Comparison of ENCODE assay signal across 24 cellular contexts in the genomic region with DNA sequence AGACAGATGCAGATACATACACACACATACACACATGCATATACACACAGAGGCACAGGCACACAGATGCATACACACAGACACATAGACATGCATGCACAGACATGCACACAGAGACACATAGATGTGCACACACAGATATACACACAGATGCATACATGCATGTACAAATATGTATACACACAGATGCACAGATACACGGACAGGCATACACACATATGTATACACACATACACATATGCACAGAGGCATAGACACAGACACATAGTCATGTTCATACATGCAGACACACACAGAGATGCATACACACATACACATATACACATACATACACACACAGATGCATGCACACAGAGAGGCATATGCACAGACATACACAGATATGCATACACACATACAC.
DNase-seq lines count a peak whose midpoint lies in the region; ATAC-seq, FAIRE-seq and TF ChIP-seq lines count a peak whose summit lies in the region.
"Had no signal": no experiment of that assay in that cellular context is flagged by ENCODE, and none has a peak within 500 bp of the region (broad histone marks: within the 10 kb centered on the region; RNA-seq: fewer than 3 reads in every experiment).

No MANE protein-coding gene starts in this region.

- H2BK15ac ChIP-seq in H1 (ENCODE audit: low read length), result no peak overlapping the region

- H3K23me2 ChIP-seq in H1 (ENCODE audit: low read depth, low read length), result no peaks in the 10 kb centered on the region; the same call in 1 of the 2 replicates

- H3K56ac ChIP-seq in H1 (replicated peaks; ENCODE audit: insufficient read length, low read depth, low read length), result no peak overlapping the region

- TF ChIP-seq EP300 in H1 (IDR thresholded peaks at IDR 0.05; ENCODE audit: borderline replicate concordance in 1 of 2, low read depth in 2 of 2, low read length in 2 of 2) (no peak), esophagus muscularis mucosa (IDR thresholded peaks at IDR 0.05) (no peak)

- no peak overlapping the region for H3K27ac ChIP-seq in H1 (ENCODE audit: low read depth, low read length)
- H3K27ac ChIP-seq in trophoblast cell (ENCODE audit: low read depth, low read length), result no peak overlapping the region
- no peak overlapping the region for H3K27ac ChIP-seq in esophagus muscularis mucosa (replicated peaks in 1 of 4)
- H3K27ac ChIP-seq: BLaER1 had no signal

- H2BK12ac ChIP-seq in H1 (ENCODE audit: low read depth, low read length) (peak overlapping the region; percentile 35; the same call in 1 of the 2 replicates), trophoblast cell (ENCODE audit: low read length) (no peak overlapping the region)

- H2BK120ac ChIP-seq in H1 (replicated peaks; ENCODE audit: low read depth, low read length), result no peak overlapping the region
- H2BK120ac ChIP-seq in trophoblast cell (ENCODE audit: insufficient read depth, low read length, poor library complexity), result no peak overlapping the region

- H3K27me3 ChIP-seq in H1 (replicated peaks in 1 of 4; ENCODE audit: control insufficient read depth in 3 of 4, extremely low read depth in 1 of 4, insufficient read depth in 3 of 4, low read length in 3 of 4) (no peaks in the 10 kb centered on the region; a peak in 1 of 7 replicates), trophoblast cell (ENCODE audit: insufficient read depth, low read length) (no peaks in the 10 kb centered on the region), esophagus muscularis mucosa (no peaks in the 10 kb centered on the region)
- H3K27me3 ChIP-seq: BE2C, BLaER1 had no signal

- H4K8ac ChIP-seq in H1 (ENCODE audit: extremely low read depth, insufficient read depth, low read length) (no peak overlapping the region), trophoblast cell (ENCODE audit: low read depth, low read length) (no peak overlapping the region)

- DNase-seq in D721Med (ENCODE audit: insufficient read length, low spot score) (no peak), H1 (ENCODE audit: low read depth in 1 of 2, low spot score in 2 of 2) (no peak), trophoblast cell (no peak), NCI-H510A (lab: John Stamatoyannopoulos, UW) (no peak), NCI-H748 (lab: John Stamatoyannopoulos, UW; ENCODE audit: unreplicated experiment) (no peak), NCI-H1694 (lab: John Stamatoyannopoulos, UW) (no peak), esophagus muscularis mucosa (ENCODE audit: extremely low spot score) (no peak)
- DNase-seq in natural killer cell treated with Interleukin-12 subunit alpha and Interleukin-12 subunit beta and Interleukin-15 and Interleukin-18, amount 100 ng/mL, for 72 hours (ENCODE audit: low spot score), result no peak
- DNase-seq: 8988T; ACHN; BE2C; C1 segment of cervical spinal cord; CD4-positive, alpha-beta memory T cell; CD4-positive, CD25-positive, alpha-beta regulatory T cell; CD8-positive, alpha-beta memory T cell; COR-L47; DMS79 treated with DMSO at 0.1 percent for 48 hours; GF-D8 had no signal

- H3K4me3 Mint-ChIP-seq in natural killer cell treated with Interleukin-12 subunit alpha and Interleukin-12 subunit beta and Interleukin-15 and Interleukin-18, amount 100 ng/mL, for 72 hours, result no peak overlapping the region
- H3K4me3 Mint-ChIP-seq: CD14-positive monocyte; CD4-positive, alpha-beta memory T cell; CD4-positive, CD25-positive, alpha-beta regulatory T cell; CD8-positive, alpha-beta memory T cell had no signal

- H3K36me3 ChIP-seq in H1 (ENCODE audit: control insufficient read depth in 2 of 4, insufficient read depth in 4 of 4, low read length in 3 of 4), result no peaks in the 10 kb centered on the region
- no peaks in the 10 kb centered on the region for H3K36me3 ChIP-seq in trophoblast cell (ENCODE audit: control insufficient read depth in 1 of 2, insufficient read depth in 2 of 2, low read length in 2 of 2)
- no peaks in the 10 kb centered on the region for H3K36me3 ChIP-seq in esophagus muscularis mucosa
- H3K36me3 ChIP-seq: BE2C, BLaER1 had no signal

- intact Hi-C loops in esophagus muscularis mucosa (cut with DNase I), result no loop called here

- H3K9me3 ChIP-seq in H1 (ENCODE audit: insufficient read depth in 2 of 2, low read depth in 1 of 2, low read length in 1 of 2), result no peaks in the 10 kb centered on the region
- H3K9me3 ChIP-seq in trophoblast cell (ENCODE audit: insufficient read depth, low read depth, low read length), result no peaks in the 10 kb centered on the region
- no peaks in the 10 kb centered on the region for H3K9me3 ChIP-seq in esophagus muscularis mucosa
- H3K9me3 ChIP-seq: BE2C, BLaER1 had no signal

- no peak overlapping the region for H3K9ac ChIP-seq in H1 (replicated peaks in 1 of 4; ENCODE audit: extremely low read depth in 1 of 4, low read depth in 3 of 4, low read length in 3 of 4)
- no peak overlapping the region for H3K9ac ChIP-seq in trophoblast cell (ENCODE audit: low read length)
- H3K9ac ChIP-seq: BLaER1 had no signal

- ATAC-seq in natural killer cell treated with Interleukin-12 subunit alpha and Interleukin-12 subunit beta and Interleukin-15 and Interleukin-18, amount 100 ng/mL, for 72 hours, result peak; percentile 55

- no peak overlapping the region for H2AK5ac ChIP-seq in H1 (ENCODE audit: low read depth, low read length)
- no peak overlapping the region for H2AK5ac ChIP-seq in trophoblast cell (ENCODE audit: low read length)

- peaks cover 7% of the 10 kb centered on the region for H3K9me3 Mint-ChIP-seq in natural killer cell treated with Interleukin-12 subunit alpha and Interleukin-12 subunit beta and Interleukin-15 and Interleukin-18, amount 100 ng/mL, for 72 hours

- H3K4me1 ChIP-seq in H1 (replicated peaks in 1 of 4; ENCODE audit: control insufficient read depth in 3 of 4, insufficient read depth in 4 of 4, low read length in 3 of 4) (peaks cover 0 to 3% (median 0%) of the 10 kb centered on the region in 4 experiments; a peak in 2 of 7 replicates), trophoblast cell (ENCODE audit: control insufficient read depth in 1 of 2, insufficient read depth in 2 of 2, low read length in 2 of 2) (peaks cover under 1 to 2% of the 10 kb centered on the region in 2 experiments), esophagus muscularis mucosa (peaks cover 4 to 26% (median 10%) of the 10 kb centered on the region in 4 donors)
- H3K4me1 ChIP-seq: BE2C, BLaER1 had no signal

- no peak overlapping the region for H4K12ac ChIP-seq in trophoblast cell (ENCODE audit: low read depth, low read length)

- no peaks in the 10 kb centered on the region for H3K4me1 Mint-ChIP-seq in natural killer cell treated with Interleukin-12 subunit alpha and Interleukin-12 subunit beta and Interleukin-15 and Interleukin-18, amount 100 ng/mL, for 72 hours (ENCODE audit: low read depth in 2 of 2)
- H3K4me1 Mint-ChIP-seq: CD14-positive monocyte; CD4-positive, alpha-beta memory T cell; CD4-positive, CD25-positive, alpha-beta regulatory T cell; CD8-positive, alpha-beta memory T cell had no signal

- no peak for TF ChIP-seq RAD21 in H1 (IDR thresholded peaks at IDR 0.05 in 1 of 2, conservative IDR thresholded peaks at IDR 0.05 in 1 of 2; ENCODE audit: low read depth in 2 of 2, low read length in 2 of 2)

- no peaks in the 10 kb centered on the region; a peak in 1 of 4 replicates for H3K79me2 ChIP-seq in H1 (ENCODE audit: control insufficient read depth in 1 of 2, insufficient read depth in 2 of 2, low read length in 2 of 2)
- H3K79me2 ChIP-seq in trophoblast cell (ENCODE audit: control insufficient read depth, insufficient read depth, low read length, poor library complexity), result no peaks in the 10 kb centered on the region

- H3K27ac Mint-ChIP-seq in natural killer cell treated with Interleukin-12 subunit alpha and Interleukin-12 subunit beta and Interleukin-15 and Interleukin-18, amount 100 ng/mL, for 72 hours, result no peak overlapping the region
- H3K27ac Mint-ChIP-seq: CD14-positive monocyte; CD4-positive, alpha-beta memory T cell; CD4-positive, CD25-positive, alpha-beta regulatory T cell; CD8-positive, alpha-beta memory T cell had no signal

- H4K91ac ChIP-seq in H1 (replicated peaks; ENCODE audit: insufficient read length, low read length) (no peak overlapping the region), trophoblast cell (ENCODE audit: low read depth, low read length) (no peak overlapping the region)

- peaks cover 5% of the 10 kb centered on the region for H3K36me3 Mint-ChIP-seq in natural killer cell treated with Interleukin-12 subunit alpha and Interleukin-12 subunit beta and Interleukin-15 and Interleukin-18, amount 100 ng/mL, for 72 hours
- H3K36me3 Mint-ChIP-seq: CD14-positive monocyte; CD4-positive, alpha-beta memory T cell; CD4-positive, CD25-positive, alpha-beta regulatory T cell; CD8-positive, alpha-beta memory T cell had no signal

- TF ChIP-seq POLR2A in H1 (IDR thresholded peaks at IDR 0.05; ENCODE audit: control extremely low read depth in 1 of 2, low read depth in 2 of 2, low read length in 2 of 2), result no peak
- TF ChIP-seq POLR2A in esophagus muscularis mucosa (IDR thresholded peaks at IDR 0.05; ENCODE audit: low read depth), result no peak

- H3K27me3 Mint-ChIP-seq in natural killer cell treated with Interleukin-12 subunit alpha and Interleukin-12 subunit beta and Interleukin-15 and Interleukin-18, amount 100 ng/mL, for 72 hours, result peaks cover 25 to 28% of the 10 kb centered on the region in 2 donors

- POLR2A ChIA-PET in H1 (lab: Charles Lee; ENCODE audit: partially characterized antibody), result no interaction called here

- H3K4me2 ChIP-seq in H1 (ENCODE audit: insufficient read depth in 1 of 2, low read depth in 2 of 2, low read length in 2 of 2), result no peak overlapping the region
- H3K4me2 ChIP-seq in trophoblast cell (ENCODE audit: low read length), result no peak overlapping the region
- H3K4me2 ChIP-seq: BLaER1 had no signal

- H3K23ac ChIP-seq in H1 (ENCODE audit: insufficient read length) (no peak overlapping the region), trophoblast cell (ENCODE audit: low read length) (peak overlapping the region; percentile 37)

- H3K14ac ChIP-seq in H1 (ENCODE audit: insufficient read length) (no peak overlapping the region), trophoblast cell (ENCODE audit: low read length) (no peak overlapping the region)

- no peaks in the 10 kb centered on the region for H3K79me1 ChIP-seq in H1 (ENCODE audit: low read depth, low read length)
- H3K79me1 ChIP-seq in trophoblast cell (ENCODE audit: low read length), result peaks cover 4% of the 10 kb centered on the region

- TF ChIP-seq CTCF in D721Med (IDR thresholded peaks at IDR 0.05; ENCODE audit: insufficient read depth, missing control alignments), result no peak
- TF ChIP-seq CTCF in H1 (IDR thresholded peaks at IDR 0.05; ENCODE audit: control extremely low read depth in 1 of 3, insufficient read depth in 1 of 3, low read depth in 1 of 3, low read length in 3 of 3), result no peak
- no peak for TF ChIP-seq CTCF in esophagus muscularis mucosa (IDR thresholded peaks at IDR 0.05)

- H2AFZ ChIP-seq in H1 (ENCODE audit: low read length) (no peak overlapping the region), trophoblast cell (ENCODE audit: insufficient read depth, low read length, poor library complexity) (no peak overlapping the region)

- H3K4me3 ChIP-seq in H1 (ENCODE audit: extremely low read depth in 1 of 4, insufficient read depth in 2 of 4, low read depth in 3 of 4, low read length in 4 of 4) (no peak overlapping the region), trophoblast cell (ENCODE audit: low read depth, low read length) (no peak overlapping the region), esophagus muscularis mucosa (no peak overlapping the region)
- H3K4me3 ChIP-seq: BLaER1 had no signal

- peaks cover 0 to 3% of the 10 kb centered on the region in 2 experiments for H4K20me1 ChIP-seq in H1 (replicated peaks in 1 of 2; ENCODE audit: control insufficient read depth in 1 of 2, insufficient read depth in 2 of 2, low read length in 2 of 2)
- H4K20me1 ChIP-seq: BLaER1 had no signal

- H3K4ac ChIP-seq in H1 (replicated peaks; ENCODE audit: insufficient read length, low read depth, low read length) (no peak overlapping the region), trophoblast cell (ENCODE audit: low read depth, low read length) (no peak overlapping the region)

- no peak overlapping the region for H4K5ac ChIP-seq in H1 (ENCODE audit: insufficient read length, low read depth, low read length)

- peak; percentile 98 for FAIRE-seq in D721Med (lab: Jason Lieb, UNC)
- no peak for FAIRE-seq in H1 (lab: Jason Lieb, UNC)
- FAIRE-seq: A204.1, G401.6, GM12891, GM19239 had no signal

- CTCF ChIA-PET in H1 (lab: Charles Lee; ENCODE audit: partially characterized antibody), result interaction anchor here (0.6 kb wide), 1 partner anchor 19 kb away, joined by 3 read pairs; no protein-coding TSS in a partner anchor

- 96% methylated on average over 1 of the region's 1 CpG; no CpG with 5 or more reads in 1 of the 2 experiments for WGBS in H1 (ENCODE audit: extremely low coverage in 1 of 2, insufficient coverage in 1 of 2, insufficient read length in 1 of 2, insufficient replicate concordance in 2 of 2, low coverage in 1 of 2, low lambda C conversion rate in 2 of 2, missing lambda C conversion rate in 1 of 2), 2 experiments
- no CpG with 5 or more reads among the region's 1 CpG for WGBS in trophoblast cell (ENCODE audit: extremely low coverage, insufficient coverage, insufficient read length)
- WGBS in esophagus muscularis mucosa, result 89% methylated on average over 1 of the region's 1 CpG

- no peak overlapping the region for H2BK20ac ChIP-seq in H1 (ENCODE audit: low read length)

- no peak overlapping the region for H3K18ac ChIP-seq in H1 (ENCODE audit: extremely low read depth, low read length)
- H3K18ac ChIP-seq in trophoblast cell (ENCODE audit: low read length), result no peak overlapping the region

- H2BK5ac ChIP-seq in H1 (ENCODE audit: low read depth, low read length) (no peak overlapping the region), trophoblast cell (ENCODE audit: low read depth, low read length, poor library complexity) (no peak overlapping the region)
